ENCODE assay signal across 1 cellular context in the genomic region with DNA sequence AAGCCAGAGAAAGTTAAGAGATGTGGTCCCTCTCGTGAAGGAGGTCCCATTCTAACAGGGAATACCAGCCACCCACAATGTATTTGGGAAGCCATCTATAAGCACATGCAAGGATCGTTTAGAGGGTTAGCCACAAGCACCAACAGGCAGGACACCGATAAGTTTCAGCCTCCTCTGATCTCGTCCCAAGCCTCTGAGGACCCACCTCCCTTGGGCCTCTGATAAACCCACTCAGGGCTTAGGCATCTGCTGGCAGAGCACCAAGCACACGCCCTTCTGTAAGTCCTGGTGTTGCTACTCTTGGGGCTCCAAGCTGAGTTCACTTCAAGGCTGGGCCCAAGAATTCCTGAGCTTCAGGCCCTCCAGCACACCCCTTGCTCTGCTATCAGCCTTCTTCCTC.
TF ChIP-seq lines count a peak whose summit lies in the region.

No MANE protein-coding gene starts in this region.

TF ChIP-seq in GM23338, 12 proteins besides CTCF, POLR2A, EP300 and RAD21 (continued from another document):
- TF ChIP-seq ETS1 (IDR thresholded peaks at IDR 0.05) (no peak), ZNF331 (CRISPR knock-in tag; IDR thresholded peaks at IDR 0.05; ENCODE audit: low read depth) (no peak), ZNF114 (CRISPR knock-in tag; IDR thresholded peaks at IDR 0.05) (no peak), ZNF462 (CRISPR knock-in tag; IDR thresholded peaks at IDR 0.05) (no peak), NANOG (IDR thresholded peaks at IDR 0.05; ENCODE audit: borderline replicate concordance) (no peak), STAT1 (IDR thresholded peaks at IDR 0.05; ENCODE audit: unreplicated experiment) (no peak), POLR2AphosphoS5 (IDR thresholded peaks at IDR 0.05; ENCODE audit: low read depth) (no peak), EZH2 (IDR thresholded peaks at IDR 0.05; ENCODE audit: low read depth, unreplicated experiment) (no peak), EZH2phosphoT487 (IDR thresholded peaks at IDR 0.05; ENCODE audit: unreplicated experiment) (no peak), REST (IDR thresholded peaks at IDR 0.05; ENCODE audit: unreplicated experiment) (no peak)
TF ChIP-seq in GM23338: peak in this region for 0.
